In the genomic region with DNA sequence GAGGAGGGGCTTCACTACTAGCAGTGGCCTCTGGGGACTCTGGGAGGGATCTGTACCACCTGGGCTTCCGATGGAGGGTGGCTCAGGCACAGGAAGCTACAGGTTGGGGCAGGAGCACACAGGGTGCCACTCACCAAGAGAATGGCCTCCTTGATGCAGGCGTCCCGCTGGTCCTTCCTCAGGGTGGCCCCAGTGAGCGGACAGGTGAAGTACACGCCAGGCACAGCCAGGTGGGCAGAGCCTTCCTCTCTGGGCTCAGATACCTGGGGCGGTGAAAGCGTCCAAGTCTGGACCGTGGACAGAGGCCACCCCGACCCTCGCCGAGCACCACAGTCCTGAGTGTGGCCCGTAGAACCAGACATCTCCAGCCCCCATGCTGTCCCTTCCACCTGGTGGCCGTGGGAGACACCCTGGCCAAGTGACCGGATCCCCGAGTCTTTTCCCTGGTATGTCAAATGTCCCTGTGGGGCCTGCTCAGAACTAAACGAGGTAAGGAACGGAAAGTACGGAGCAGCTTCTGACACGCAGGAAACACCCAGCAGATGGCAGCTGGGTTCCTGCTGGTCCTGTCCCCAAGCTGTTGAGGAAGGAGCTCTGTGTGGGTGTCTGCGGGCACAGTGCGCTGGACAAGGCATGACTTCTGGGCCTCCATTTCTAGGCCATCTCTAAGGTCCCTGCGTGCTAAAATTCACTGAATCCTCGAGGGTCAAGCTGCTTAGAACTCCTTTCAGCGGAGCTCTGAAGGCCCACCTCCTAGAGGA, we compare ENCODE assay signal across 12 cellular contexts.
"Had no signal": no experiment of that assay in that cellular context is flagged by ENCODE, and none has a peak within 500 bp of the region (broad histone marks: within the 10 kb centered on the region; RNA-seq: fewer than 3 reads in every experiment).

No MANE protein-coding gene starts in this region.

- H3K4me3 ChIP-seq: colonic mucosa, heart right ventricle, pancreas, tibial artery, uterus had no signal

- H3K9me3 Mint-ChIP-seq: activated naive CD4-positive, alpha-beta T cell treated with anti-CD3 and anti-CD28 coated beads, Interleukin-2, amount 10 ng/mL, durations not matched to agents 7 days and 5 days; activated T-helper 17 cell treated with anti-CD3 and anti-CD28 coated beads, Interleukin-2, amount 50 U/mL, for 72 hours had no signal

- H3K36me3 ChIP-seq: uterus had no signal

- H3K27me3 Mint-ChIP-seq: activated naive CD4-positive, alpha-beta T cell treated with anti-CD3 and anti-CD28 coated beads, Interleukin-2, amount 10 ng/mL, durations not matched to agents 7 days and 5 days; activated T-helper 17 cell treated with anti-CD3 and anti-CD28 coated beads, Interleukin-2, amount 50 U/mL, for 72 hours had no signal

- H3K27me3 ChIP-seq: colonic mucosa, heart right ventricle, pancreas, tibial artery, uterus had no signal

- DNase-seq: activated CD4-positive, alpha-beta T cell treated with anti-CD3 and anti-CD28 coated beads for 48 hours; activated naive CD4-positive, alpha-beta T cell treated with anti-CD3 and anti-CD28 coated beads, Interleukin-2, amount 10 ng/mL, durations not matched to agents 7 days and 5 days; activated T-cell treated with anti-CD3 and anti-CD28 coated beads for 4 hours; colonic mucosa; effector CD4-positive, alpha-beta T cell; foreskin melanocyte; heart right ventricle; small intestine; tibial artery; uterus had no signal

- H3K4me3 Mint-ChIP-seq: activated naive CD4-positive, alpha-beta T cell treated with anti-CD3 and anti-CD28 coated beads, Interleukin-2, amount 10 ng/mL, durations not matched to agents 7 days and 5 days; activated T-helper 17 cell treated with anti-CD3 and anti-CD28 coated beads, Interleukin-2, amount 50 U/mL, for 72 hours had no signal

- H3K9me3 ChIP-seq: colonic mucosa, heart right ventricle, pancreas, tibial artery, uterus had no signal

- ATAC-seq: activated T-helper 17 cell treated with anti-CD3 and anti-CD28 coated beads, Interleukin-2, amount 50 U/mL, for 72 hours; heart right ventricle; pancreas had no signal

- H3K27ac ChIP-seq: colonic mucosa, heart right ventricle, pancreas, tibial artery, uterus had no signal

- H3K27ac Mint-ChIP-seq: activated naive CD4-positive, alpha-beta T cell treated with anti-CD3 and anti-CD28 coated beads, Interleukin-2, amount 10 ng/mL, durations not matched to agents 7 days and 5 days; activated T-helper 17 cell treated with anti-CD3 and anti-CD28 coated beads, Interleukin-2, amount 50 U/mL, for 72 hours had no signal
